In genomic region chr4:122046255-122046654, GRCh38 we compare ENCODE assay signal across 6 cellular contexts.
"Had no signal": no experiment of that assay in that cellular context is flagged by ENCODE, and none has a peak within 500 bp of the region (broad histone marks: within the 10 kb centered on the region; RNA-seq: fewer than 3 reads in every experiment).

No MANE protein-coding gene starts in this region.

- H3K9me3 Mint-ChIP-seq: GM23338, H9, HFFc6 had no signal

- H3K27ac Mint-ChIP-seq: GM23338, H9, HFFc6 had no signal

- ATAC-seq: GM23338, HepG2, K562 had no signal

- H3K4me3 Mint-ChIP-seq: GM23338, H9, HFFc6 had no signal

- DNase-seq: H9 had no signal

- H3K4me3 ChIP-seq: GM23338, K562 had no signal

- H3K27ac ChIP-seq: HL-60 had no signal
